In genomic region chr9:109012876-109013677, GRCh38 we compare ENCODE assay signal across 8 cellular contexts. TPM values are rescaled to one million over a fixed set of nuclear protein-coding genes. Genes with fewer than 3 reads are reported as not detected.
DNase-seq lines count a peak whose midpoint lies in the region; TF ChIP-seq lines count a peak whose summit lies in the region.

CTNNAL1 (minus strand) TSS chr9:109013499; CDS start chr9:109013442, 57 bp downstream.

- H3K27me3 ChIP-seq in H7 (ENCODE audit: control insufficient read depth, insufficient read depth, low read length): no peaks in the 10 kb centered on the region; the same call in 1 of the 2 replicates
- peaks cover 16% of the 10 kb centered on the region for H3K27me3 ChIP-seq in Loucy (ENCODE audit: insufficient read depth, low read length, poor library complexity, severe bottlenecking)
- no peaks in the 10 kb centered on the region for H3K27me3 ChIP-seq in SU-DHL-6 (ENCODE audit: low read length)

- peak within 1 kb of the TSS; percentile 98 for H3K4me2 ChIP-seq in Loucy (ENCODE audit: low read depth, low read length, poor library complexity, severe bottlenecking)
- peak within 1 kb of the TSS; percentile 87 for H3K4me2 ChIP-seq in SU-DHL-6 (ENCODE audit: low read depth, low read length, poor library complexity, severe bottlenecking)

- H4K20me1 ChIP-seq in Loucy (ENCODE audit: insufficient read depth, low read length, poor library complexity, severe bottlenecking): peaks cover 3% of the 10 kb centered on the region
- peaks cover 10% of the 10 kb centered on the region; the same call in 1 of the 2 replicates for H4K20me1 ChIP-seq in SU-DHL-6 (ENCODE audit: low read depth, low read length)

- H3K4me3 ChIP-seq in H7 (ENCODE audit: insufficient read depth, low read depth, low read length) (peak within 1 kb of the TSS; percentile 85), Loucy (ENCODE audit: low read length, poor library complexity, severe bottlenecking) (peak within 1 kb of the TSS; percentile 84), SU-DHL-6 (ENCODE audit: insufficient read depth, low read length, poor library complexity, severe bottlenecking) (peak within 1 kb of the TSS; percentile 90)

- peak within 1 kb of the TSS; percentile 38; the same call in 1 of the 2 replicates for H3K27ac ChIP-seq in SU-DHL-6 (ENCODE audit: low read depth, low read length)

- H3K27me3 Mint-ChIP-seq in progenitor cell of endocrine pancreas: no peaks in the 10 kb centered on the region

- H3K4me3 Mint-ChIP-seq in progenitor cell of endocrine pancreas (ENCODE audit: low read depth): peak within 1 kb of the TSS; percentile 96

- H3K9me3 ChIP-seq in Loucy (ENCODE audit: insufficient read depth, low read depth, low read length): no peaks in the 10 kb centered on the region
- no peaks in the 10 kb centered on the region for H3K9me3 ChIP-seq in SU-DHL-6 (ENCODE audit: insufficient read depth, low read length)

- intact Hi-C loops in cardiac septum (cut with DNase I): loop anchor here (2.0 to 5.0 kb wide), 4 partner anchors 41 to 106 kb away; partner anchors contain the start of genes ABITRAM, ELP1 and TMEM245

- H3K9ac ChIP-seq in Loucy (ENCODE audit: low read depth, low read length, poor library complexity, severe bottlenecking) (peak within 1 kb of the TSS; percentile 84), SU-DHL-6 (ENCODE audit: low read length) (peak within 1 kb of the TSS; percentile 91)

- H3K79me2 ChIP-seq in Loucy (ENCODE audit: insufficient read depth, low read length) (peaks cover 11% of the 10 kb centered on the region; the same call in 1 of the 2 replicates), SU-DHL-6 (ENCODE audit: insufficient read depth, low read length) (peaks cover 25% of the 10 kb centered on the region; the same call in 1 of the 2 replicates)

- DNase-seq in GM03348 (ENCODE audit: low spot score) (peak; percentile 99), H7 (peak; percentile 98), cardiac septum (ENCODE audit: low spot score) (peak; percentile 97), progenitor cell of endocrine pancreas (ENCODE audit: low spot score, unreplicated experiment) (peak; percentile 89), ureter (ENCODE audit: low spot score) (peak; percentile 94)
- peak; percentile 57 for DNase-seq in activated naive CD8-positive, alpha-beta T cell treated with anti-CD3 and anti-CD28 coated beads, Interleukin-2, amount 50 U/mL, for 16 hours (ENCODE audit: low read depth, low spot score)

- TF ChIP-seq CTCF in Loucy (conservative IDR thresholded peaks at IDR 0.05; ENCODE audit: low read length): no peak
- no peak for TF ChIP-seq CTCF in SU-DHL-6 (IDR thresholded peaks at IDR 0.05; ENCODE audit: insufficient read depth, low read length, poor library complexity, severe bottlenecking)
- no peak for TF ChIP-seq CTCF in progenitor cell of endocrine pancreas (IDR thresholded peaks at IDR 0.05; ENCODE audit: unreplicated experiment)

- peaks cover 24% of the 10 kb centered on the region for H3K4me1 Mint-ChIP-seq in progenitor cell of endocrine pancreas (ENCODE audit: low read depth)

- no peaks in the 10 kb centered on the region for H3K9me2 ChIP-seq in Loucy (replicated peaks; ENCODE audit: low read depth, low read length)
- no peaks in the 10 kb centered on the region for H3K9me2 ChIP-seq in SU-DHL-6 (replicated peaks; ENCODE audit: insufficient read depth, low read length)

- H2AFZ ChIP-seq in Loucy (ENCODE audit: low read length) (peak within 1 kb of the TSS; percentile 90), SU-DHL-6 (ENCODE audit: low read depth, low read length, severe bottlenecking) (peak within 1 kb of the TSS; percentile 95)

- no peaks in the 10 kb centered on the region for H3K9me3 Mint-ChIP-seq in progenitor cell of endocrine pancreas (ENCODE audit: low read depth)

- peak within 1 kb of the TSS; percentile 97 for H3K27ac Mint-ChIP-seq in progenitor cell of endocrine pancreas

- H3K36me3 ChIP-seq in H7 (replicated peaks; ENCODE audit: control insufficient read depth, insufficient read depth, low read length) (no peaks in the 10 kb centered on the region; the same call in 1 of the 2 replicates), Loucy (ENCODE audit: insufficient read depth, low read length) (0 out of 2 replicates have a peak, but pooled peaks cover 6% of the 10 kb centered on the region), SU-DHL-6 (ENCODE audit: low read length) (no peaks in the 10 kb centered on the region)

- H3K4me1 ChIP-seq in Loucy (ENCODE audit: insufficient read depth, low read length, poor library complexity, severe bottlenecking): peaks cover 14% of the 10 kb centered on the region

- H3F3A ChIP-seq in Loucy (ENCODE audit: low read depth) (peaks cover 6% of the 10 kb centered on the region), SU-DHL-6 (ENCODE audit: insufficient read depth) (peaks cover 29% of the 10 kb centered on the region)

- H3K36me3 Mint-ChIP-seq in progenitor cell of endocrine pancreas (ENCODE audit: insufficient read depth): peaks cover 4% of the 10 kb centered on the region

RNA-seq across cellular contexts. Expression of gene CTNNAL1, which starts in this region (rescaled TPM):
- 73.6 and 81.0 TPM in 2 replicates for total RNA-seq in H7 (2014; rRNA removed; shearing (Covaris generic))
- 72.8 TPM for total RNA-seq in cardiac septum
- 42.8 and 47.8 TPM in 2 replicates for total RNA-seq in progenitor cell of endocrine pancreas
- total RNA-seq in ureter: 19.9 TPM

Comparison
In these comparisons a context has a peak if more than half of its experiments do, and no peak if none do; other contexts are left out.
1. Peak in every context shown above with its lines: DNase-seq, H3K4me3 ChIP-seq and H3K27ac ChIP-seq.